In the genomic region with DNA sequence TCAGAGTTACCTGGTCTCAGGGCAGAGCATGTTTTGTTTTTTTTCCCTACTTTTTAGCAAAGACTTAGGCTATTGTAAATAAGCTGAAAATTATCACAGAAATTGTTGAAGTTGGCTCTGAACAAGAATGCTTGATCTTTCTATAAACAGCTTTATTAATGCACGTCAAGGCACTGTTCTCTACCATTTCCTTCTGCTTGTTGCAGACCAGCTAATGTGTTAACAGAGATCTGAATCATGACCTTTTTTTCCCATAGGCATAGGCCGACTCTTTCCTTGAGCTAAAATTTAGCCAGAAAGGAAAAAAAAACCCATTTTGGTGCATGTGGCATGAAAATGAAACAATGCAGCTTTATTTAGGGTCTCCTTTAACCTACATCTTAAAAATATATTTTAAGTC, we compare ENCODE assay signal across 16 cellular contexts.
DNase-seq lines count a peak whose midpoint lies in the region; ATAC-seq and TF ChIP-seq lines count a peak whose summit lies in the region.
"Had no signal": no experiment of that assay in that cellular context is flagged by ENCODE, and none has a peak within 500 bp of the region (broad histone marks: within the 10 kb centered on the region; RNA-seq: fewer than 3 reads in every experiment).

No MANE protein-coding gene starts in this region.

- no peaks in the 10 kb centered on the region for H3K27me3 ChIP-seq in HUES48 (ENCODE audit: control insufficient read depth, insufficient read depth, low read length)
- no peaks in the 10 kb centered on the region for H3K27me3 ChIP-seq in iPS-20b (ENCODE audit: insufficient read depth, low read length)
- H3K27me3 ChIP-seq in endodermal cell (ENCODE audit: control insufficient read depth, insufficient read depth, low read length, poor library complexity, severe bottlenecking) = no peaks in the 10 kb centered on the region

- WGBS in endodermal cell (ENCODE audit: insufficient coverage in 1 of 2, insufficient read length in 1 of 2), 2 experiments = 89 to 100% methylated on average over 2 of the region's 2 CpGs

- no peak overlapping the region for H3K4me3 Mint-ChIP-seq in activated T-cell treated with anti-CD3 and anti-CD28 coated beads, Interleukin-2, amount 50 U/mL, for 24 hours
- H3K4me3 Mint-ChIP-seq in endodermal cell = no peak overlapping the region
- H3K4me3 Mint-ChIP-seq: B cell; CD4-positive, alpha-beta T cell; HFFc6 had no signal

- DNase-seq in choroid plexus epithelial cell (ENCODE audit: low read depth) = peak; percentile 5
- DNase-seq in activated T-cell treated with anti-CD3 and anti-CD28 coated beads, Interleukin-2, amount 50 U/mL, for 24 hours = no peak
- DNase-seq in stimulated activated CD4-positive, alpha-beta T cell treated with anti-CD3 and anti-CD28 coated beads, Interleukin-1b, Interleukin-23, amount 100 ng/mL, for 48 hours = no peak
- no peak for DNase-seq in endodermal cell
- DNase-seq: C1 segment of cervical spinal cord; Calu3; CD4-positive, alpha-beta T cell; DMS 273 treated with DMSO at 0.1 percent for 48 hours; GOT3; HCEC 1CT; HFFc6; IMR-90 had no signal

- H3K36me3 ChIP-seq in HUES48 (ENCODE audit: control insufficient read depth, insufficient read depth, low read length) = no peaks in the 10 kb centered on the region
- no peaks in the 10 kb centered on the region for H3K36me3 ChIP-seq in iPS-20b (ENCODE audit: insufficient read depth, low read depth, low read length)
- H3K36me3 ChIP-seq in endodermal cell (ENCODE audit: control insufficient read depth, insufficient read depth, low read length) = no peaks in the 10 kb centered on the region

- H3K4me1 ChIP-seq in HUES48 (ENCODE audit: control insufficient read depth, insufficient read depth, low read length) (peaks cover 44% of the 10 kb centered on the region), iPS-20b (ENCODE audit: insufficient read depth, low read length) (peaks cover 34% of the 10 kb centered on the region), endodermal cell (ENCODE audit: control insufficient read depth, insufficient read depth, low read length) (no peaks in the 10 kb centered on the region)

- H3K27me3 Mint-ChIP-seq in activated T-cell treated with anti-CD3 and anti-CD28 coated beads, Interleukin-2, amount 50 U/mL, for 24 hours = peaks cover 9% of the 10 kb centered on the region
- no peaks in the 10 kb centered on the region for H3K27me3 Mint-ChIP-seq in endodermal cell (ENCODE audit: insufficient read depth)
- H3K27me3 Mint-ChIP-seq: CD4-positive, alpha-beta T cell had no signal

- no peaks in the 10 kb centered on the region for H3K9me3 Mint-ChIP-seq in activated T-cell treated with anti-CD3 and anti-CD28 coated beads, Interleukin-2, amount 50 U/mL, for 24 hours
- H3K9me3 Mint-ChIP-seq in endodermal cell = peaks cover 1% of the 10 kb centered on the region
- H3K9me3 Mint-ChIP-seq: CD4-positive, alpha-beta T cell had no signal

- no peak for TF ChIP-seq CTCF in choroid plexus epithelial cell (conservative IDR thresholded peaks at IDR 0.05; ENCODE audit: low read depth, low read length)
- TF ChIP-seq CTCF in endodermal cell (conservative IDR thresholded peaks at IDR 0.05) = no peak

- ATAC-seq in HG02623 (IDR thresholded peaks at IDR 0.05; ENCODE audit: unreplicated experiment) = no peak

- no peak overlapping the region for H3K4me3 ChIP-seq in HUES48 (ENCODE audit: low read depth, low read length)
- no peak overlapping the region for H3K4me3 ChIP-seq in choroid plexus epithelial cell (ENCODE audit: low read depth, low read length)
- H3K4me3 ChIP-seq in iPS-20b (ENCODE audit: low read length) = no peak overlapping the region
- no peak overlapping the region for H3K4me3 ChIP-seq in endodermal cell (ENCODE audit: low read length)

- peak overlapping the region; percentile 69 for H3K27ac ChIP-seq in HUES48 (ENCODE audit: low read depth, low read length)
- H3K27ac ChIP-seq in iPS-20b (ENCODE audit: low read length) = no peak overlapping the region
- H3K27ac ChIP-seq in endodermal cell (ENCODE audit: low read depth, low read length) = no peak overlapping the region

- H3K4me1 Mint-ChIP-seq in activated T-cell treated with anti-CD3 and anti-CD28 coated beads, Interleukin-2, amount 50 U/mL, for 24 hours (ENCODE audit: low read depth) = peaks cover 5% of the 10 kb centered on the region
- peaks cover 9% of the 10 kb centered on the region for H3K4me1 Mint-ChIP-seq in endodermal cell
- H3K4me1 Mint-ChIP-seq: B cell had no signal

- H3K36me3 Mint-ChIP-seq in activated T-cell treated with anti-CD3 and anti-CD28 coated beads, Interleukin-2, amount 50 U/mL, for 24 hours (ENCODE audit: low read depth) = no peaks in the 10 kb centered on the region
- peaks cover 1% of the 10 kb centered on the region for H3K36me3 Mint-ChIP-seq in endodermal cell (ENCODE audit: low read depth)

- H3K9me3 ChIP-seq in HUES48 (ENCODE audit: control insufficient read depth, insufficient read depth, low read length) = no peaks in the 10 kb centered on the region
- H3K9me3 ChIP-seq in iPS-20b (ENCODE audit: insufficient read depth, low read depth, low read length) = no peaks in the 10 kb centered on the region
- peaks cover 3% of the 10 kb centered on the region for H3K9me3 ChIP-seq in endodermal cell (ENCODE audit: control insufficient read depth, low read length)

- H3K9ac ChIP-seq in HUES48 (ENCODE audit: low read depth, low read length) (no peak overlapping the region), iPS-20b (ENCODE audit: low read depth, low read length) (peak overlapping the region; percentile 13; the same call in 1 of the 2 replicates), endodermal cell (ENCODE audit: extremely low read depth, low read length, poor library complexity, severe bottlenecking) (no peak overlapping the region)

- H3K27ac Mint-ChIP-seq in activated T-cell treated with anti-CD3 and anti-CD28 coated beads, Interleukin-2, amount 50 U/mL, for 24 hours = no peak overlapping the region
- H3K27ac Mint-ChIP-seq in endodermal cell = no peak overlapping the region
- H3K27ac Mint-ChIP-seq: B cell; CD4-positive, alpha-beta T cell; HFFc6 had no signal
